In genomic region chr6:722077-722524, GRCh38 we compare ENCODE assay signal across 8 cellular contexts. TPM values are rescaled to one million over a fixed set of nuclear protein-coding genes. Genes with fewer than 3 reads are reported as not detected.
A peak's percentile ranks its signal among the peaks of the same experiment; 100 is the strongest.
DNase-seq lines count a peak whose midpoint lies in the region; ATAC-seq and TF ChIP-seq lines count a peak whose summit lies in the region.

No MANE protein-coding gene starts in this region.

- DNase-seq in GM04504 (ENCODE audit: low read depth) (peak; percentile 59), SKM-1 treated with dmso at 0.1 percent for 144 hours (lab: John Stamatoyannopoulos, UW; ENCODE audit: unreplicated experiment) (peak; percentile 61), globus pallidus (ENCODE audit: low spot score) (peak; percentile 60), type B pancreatic cell (ENCODE audit: extremely low spot score, unreplicated experiment) (no peak)
- peak; percentile 85 for DNase-seq in activated naive CD4-positive, alpha-beta T cell treated with anti-CD3 and anti-CD28 coated beads for 36 hours

- CTCF ChIA-PET in activated naive CD4-positive, alpha-beta T cell treated with anti-CD3 and anti-CD28 coated beads for 36 hours (lab: Charles Lee), result interaction anchor here (0.6 to 2.5 kb wide), 29 partner anchors 8 to 533 kb away, joined by 3 to 16 read pairs (median 4); no protein-coding TSS in a partner anchor

- no peak overlapping the region for H3K27ac ChIP-seq in parathyroid adenoma

- H3K4me2 ChIP-seq in parathyroid adenoma (ENCODE audit: low read length), result no peak overlapping the region

- H3K79me2 ChIP-seq in parathyroid adenoma, result no peaks in the 10 kb centered on the region

- H3K4me1 ChIP-seq in parathyroid adenoma, result no peaks in the 10 kb centered on the region

- H3K9ac ChIP-seq in parathyroid adenoma, result no peak overlapping the region

- no peaks in the 10 kb centered on the region for H3K9me3 Mint-ChIP-seq in activated naive CD4-positive, alpha-beta T cell treated with anti-CD3 and anti-CD28 coated beads for 36 hours
- no peaks in the 10 kb centered on the region for H3K9me3 Mint-ChIP-seq in type B pancreatic cell

- H3K4me3 ChIP-seq in parathyroid adenoma (ENCODE audit: low read depth, low read length), result no peak overlapping the region

- H3K27ac Mint-ChIP-seq in activated naive CD4-positive, alpha-beta T cell treated with anti-CD3 and anti-CD28 coated beads for 36 hours, result no peak overlapping the region
- H3K27ac Mint-ChIP-seq in type B pancreatic cell, result no peak overlapping the region

- no peaks in the 10 kb centered on the region for H3K27me3 Mint-ChIP-seq in activated naive CD4-positive, alpha-beta T cell treated with anti-CD3 and anti-CD28 coated beads for 36 hours (ENCODE audit: low read depth)
- peaks cover 25% of the 10 kb centered on the region for H3K27me3 Mint-ChIP-seq in type B pancreatic cell

- TF ChIP-seq CTCF in LNCAP (IDR thresholded peaks at IDR 0.05) (peak; percentile 86), parathyroid adenoma (IDR thresholded peaks at IDR 0.05) (peak; percentile 88), type B pancreatic cell (conservative IDR thresholded peaks at IDR 0.05) (peak; percentile 96)

- H2AFZ ChIP-seq in parathyroid adenoma, result no peak overlapping the region

- no peaks in the 10 kb centered on the region for H3K36me3 Mint-ChIP-seq in activated naive CD4-positive, alpha-beta T cell treated with anti-CD3 and anti-CD28 coated beads for 36 hours (ENCODE audit: low read depth)
- no peaks in the 10 kb centered on the region for H3K36me3 Mint-ChIP-seq in type B pancreatic cell

- H3K9me3 ChIP-seq in parathyroid adenoma (ENCODE audit: control insufficient read depth, low read length), result no peaks in the 10 kb centered on the region

- H3K36me3 ChIP-seq in parathyroid adenoma (ENCODE audit: control insufficient read depth, insufficient read depth, low read length), result no peaks in the 10 kb centered on the region

- ATAC-seq in GM19467 (IDR thresholded peaks at IDR 0.05; ENCODE audit: unreplicated experiment), result no peak

- H3K4me3 Mint-ChIP-seq in activated naive CD4-positive, alpha-beta T cell treated with anti-CD3 and anti-CD28 coated beads for 36 hours, result no peak overlapping the region
- H3K4me3 Mint-ChIP-seq in type B pancreatic cell, result no peak overlapping the region

- intact Hi-C loops in activated naive CD4-positive, alpha-beta T cell treated with anti-CD3 and anti-CD28 coated beads for 36 hours (cut with micrococcal nuclease), result loop anchor here (1.0 to 5.0 kb wide), 5 partner anchors 65 to 715 kb away; no protein-coding TSS in a partner anchor

- H3K27me3 ChIP-seq in parathyroid adenoma (ENCODE audit: control insufficient read depth, insufficient read depth, low read length), result no peaks in the 10 kb centered on the region

- no peaks in the 10 kb centered on the region for H3K4me1 Mint-ChIP-seq in activated naive CD4-positive, alpha-beta T cell treated with anti-CD3 and anti-CD28 coated beads for 36 hours (ENCODE audit: low read depth)
- H3K4me1 Mint-ChIP-seq in type B pancreatic cell (ENCODE audit: unreplicated experiment), result no peaks in the 10 kb centered on the region

RNA-seq across cellular contexts. Expression of gene EXOC2, which starts 29.2 kb away (rescaled TPM):
- total RNA-seq in activated naive CD4-positive, alpha-beta T cell treated with anti-CD3 and anti-CD28 coated beads for 36 hours, result 10 to 100 TPM; 23.3 to 24.9 TPM
- 21.6 and 22.9 TPM in 2 replicates for total RNA-seq in type B pancreatic cell (ENCODE audit: low replicate concordance)
